In the genomic region with DNA sequence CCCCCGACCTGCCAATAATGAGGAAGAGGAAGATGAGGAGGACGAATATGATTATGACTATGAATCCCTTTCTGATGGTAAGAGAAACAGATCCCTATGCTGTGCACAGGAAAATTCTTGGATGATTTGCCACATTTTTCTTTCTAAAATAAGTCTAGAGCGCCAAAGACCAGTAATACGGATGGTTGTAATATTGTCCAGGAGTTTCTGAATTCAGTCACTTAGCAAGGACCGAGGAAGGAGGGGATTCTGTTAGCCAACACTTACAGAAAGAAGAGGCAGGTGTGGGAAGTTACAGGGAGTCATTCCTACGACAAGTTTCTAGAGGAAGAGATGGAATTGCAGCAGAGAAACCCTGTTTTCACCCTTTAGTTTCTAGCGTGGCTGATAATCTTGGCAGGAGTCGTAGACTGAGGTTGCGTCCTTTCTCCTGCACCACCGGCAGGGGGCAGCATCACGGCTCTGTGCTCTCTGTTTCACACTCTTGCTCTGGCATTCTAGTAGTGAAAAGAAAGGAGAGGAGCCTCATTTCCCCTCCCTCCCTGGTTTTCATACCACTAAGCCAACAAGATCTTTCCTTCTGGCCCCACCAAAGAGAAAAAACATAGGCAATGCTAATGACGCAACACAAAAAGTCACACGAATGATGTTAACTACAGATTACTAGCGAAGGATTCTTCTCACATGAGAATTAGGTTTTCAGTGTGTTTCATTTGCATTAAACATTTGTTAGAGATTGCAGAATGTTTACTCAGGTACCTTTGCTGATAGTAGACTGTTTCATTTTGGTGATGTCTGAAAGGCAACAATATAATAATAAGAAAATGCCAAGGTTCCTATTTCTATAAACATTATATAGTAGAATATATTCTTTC, we compare ENCODE assay signal across 8 cellular contexts.
A peak's percentile ranks its signal among the peaks of the same experiment; 100 is the strongest.
DNase-seq lines count a peak whose midpoint lies in the region; ATAC-seq and TF ChIP-seq lines count a peak whose summit lies in the region.

No MANE protein-coding gene starts in this region.

- no peak overlapping the region for H3K27ac Mint-ChIP-seq in activated T-cell treated with anti-CD3 and anti-CD28 coated beads, Interleukin-2, amount 50 U/mL, for 72 hours
- H3K27ac Mint-ChIP-seq in progenitor cell of endocrine pancreas, result no peak overlapping the region

- peak overlapping the region; percentile 3 to 6 for H3K4me3 Mint-ChIP-seq in activated T-cell treated with anti-CD3 and anti-CD28 coated beads, Interleukin-2, amount 50 U/mL, for 72 hours
- no peak overlapping the region for H3K4me3 Mint-ChIP-seq in progenitor cell of endocrine pancreas (ENCODE audit: low read depth)

- H3K27me3 Mint-ChIP-seq in activated T-cell treated with anti-CD3 and anti-CD28 coated beads, Interleukin-2, amount 50 U/mL, for 72 hours (ENCODE audit: low read depth), result peaks cover 38% of the 10 kb centered on the region
- H3K27me3 Mint-ChIP-seq in progenitor cell of endocrine pancreas, result no peaks in the 10 kb centered on the region

- H3K27me3 ChIP-seq in Peyer's patch (no peaks in the 10 kb centered on the region), vagina (no peaks in the 10 kb centered on the region)

- DNase-seq in AG08396 (ENCODE audit: low spot score) (peak; percentile 66), Peyer's patch (peak; percentile 18 to 69 (median 59)), foreskin melanocyte (peak; percentile 46), progenitor cell of endocrine pancreas (ENCODE audit: low spot score, unreplicated experiment) (peak; percentile 11), vagina (ENCODE audit: extremely low spot score in 2 of 2) (no peak)
- peak; percentile 57 to 68 for DNase-seq in activated T-cell treated with anti-CD3 and anti-CD28 coated beads, Interleukin-2, amount 50 U/mL, for 72 hours

- TF ChIP-seq POLR2A in Peyer's patch (IDR thresholded peaks at IDR 0.05) (no peak), vagina (IDR thresholded peaks at IDR 0.05) (no peak)

- H3K9me3 ChIP-seq in Peyer's patch (no peaks in the 10 kb centered on the region), vagina (no peaks in the 10 kb centered on the region)

- no peaks in the 10 kb centered on the region for H3K4me1 ChIP-seq in Peyer's patch
- H3K4me1 ChIP-seq in vagina, result no peaks in the 10 kb centered on the region

- ATAC-seq in GM18517 (IDR thresholded peaks at IDR 0.05; ENCODE audit: unreplicated experiment) (peak; percentile 66), HG03342 (IDR thresholded peaks at IDR 0.05; ENCODE audit: unreplicated experiment) (peak; percentile 87)
- ATAC-seq in activated T-cell treated with anti-CD3 and anti-CD28 coated beads, Interleukin-2, amount 50 U/mL, for 72 hours (replicated peaks in 1 of 2), result peak; percentile 62 to 80

- H3K27ac ChIP-seq in Peyer's patch, result no peak overlapping the region
- H3K27ac ChIP-seq in vagina, result no peak overlapping the region

- H3K4me3 ChIP-seq in Peyer's patch (no peak overlapping the region), vagina (no peak overlapping the region)

- H3K36me3 Mint-ChIP-seq in activated T-cell treated with anti-CD3 and anti-CD28 coated beads, Interleukin-2, amount 50 U/mL, for 72 hours (ENCODE audit: insufficient read depth in 2 of 2), result no peaks in the 10 kb centered on the region
- peaks cover 8% of the 10 kb centered on the region for H3K36me3 Mint-ChIP-seq in progenitor cell of endocrine pancreas (ENCODE audit: insufficient read depth)

- H3K4me1 Mint-ChIP-seq in activated T-cell treated with anti-CD3 and anti-CD28 coated beads, Interleukin-2, amount 50 U/mL, for 72 hours (ENCODE audit: low read depth), result peaks cover 5% of the 10 kb centered on the region
- no peaks in the 10 kb centered on the region for H3K4me1 Mint-ChIP-seq in progenitor cell of endocrine pancreas (ENCODE audit: low read depth)

- intact Hi-C loops in vagina (cut with DNase I), result no loop called here

- TF ChIP-seq CTCF in Peyer's patch (IDR thresholded peaks at IDR 0.05) (peak; percentile 62 to 89 (median 65)), progenitor cell of endocrine pancreas (IDR thresholded peaks at IDR 0.05; ENCODE audit: unreplicated experiment) (peak; percentile 84), vagina (IDR thresholded peaks at IDR 0.05) (peak; percentile 42 to 75 (median 56))

- H3K36me3 ChIP-seq in Peyer's patch (peaks cover 0 to 3% (median 0%) of the 10 kb centered on the region in 3 donors), vagina (no peaks in the 10 kb centered on the region)

- no peaks in the 10 kb centered on the region for H3K9me3 Mint-ChIP-seq in activated T-cell treated with anti-CD3 and anti-CD28 coated beads, Interleukin-2, amount 50 U/mL, for 72 hours
- no peaks in the 10 kb centered on the region for H3K9me3 Mint-ChIP-seq in progenitor cell of endocrine pancreas (ENCODE audit: low read depth)

Comparison
In these comparisons a context has a peak if more than half of its experiments do, and no peak if none do; other contexts are left out.
1. DNase-seq: peak in AG08396 (single experiment), Peyer's patch (3 of 3), activated T-cell treated with anti-CD3 and anti-CD28 coated beads, Interleukin-2, amount 50 U/mL, for 72 hours (2 of 2), foreskin melanocyte (single experiment) and progenitor cell of endocrine pancreas (single experiment); none in vagina (0 of 2).
2. Peak in every context shown above with its lines, with median percentiles within 50 percentile points of each other: ATAC-seq and CTCF ChIP-seq.